Comparison of ENCODE assay signal across 1 cellular context in genomic region chr16:84080378-84080777, GRCh38.
TF ChIP-seq lines count a peak whose summit lies in the region.

No MANE protein-coding gene starts in this region.

TF ChIP-seq in HepG2, 621 proteins besides CTCF, POLR2A, EP300 and RAD21:
- TF ChIP-seq ZNF33B (CRISPR knock-in tag; IDR thresholded peaks at IDR 0.05) (no peak), TFDP1 (CRISPR knock-in tag; IDR thresholded peaks at IDR 0.05; ENCODE audit: borderline replicate concordance) (no peak), ZUFSP (CRISPR knock-in tag; IDR thresholded peaks at IDR 0.05; ENCODE audit: borderline replicate concordance) (no peak), HOMEZ (CRISPR knock-in tag; IDR thresholded peaks at IDR 0.05; ENCODE audit: low read depth) (no peak), ZNF441 (CRISPR knock-in tag; IDR thresholded peaks at IDR 0.05; ENCODE audit: borderline replicate concordance) (no peak), HNF4A (CRISPR knock-in tag; IDR thresholded peaks at IDR 0.05) (no peak), ZNF83 (CRISPR knock-in tag; IDR thresholded peaks at IDR 0.05; ENCODE audit: borderline replicate concordance) (no peak), YY1 (IDR thresholded peaks at IDR 0.05; ENCODE audit: insufficient read depth, insufficient replicate concordance, low read depth, low read length) (no peak), SMARCE1 (IDR thresholded peaks at IDR 0.05; ENCODE audit: borderline replicate concordance) (no peak), ZNF280D (CRISPR knock-in tag; IDR thresholded peaks at IDR 0.05) (no peak), ZNF740 (CRISPR knock-in tag; IDR thresholded peaks at IDR 0.05) (no peak), ZNF326 (CRISPR knock-in tag; IDR thresholded peaks at IDR 0.05; ENCODE audit: borderline replicate concordance) (no peak), PRMT3 (CRISPR knock-in tag; IDR thresholded peaks at IDR 0.05; ENCODE audit: borderline replicate concordance, low read depth) (no peak), REL (CRISPR knock-in tag; conservative IDR thresholded peaks at IDR 0.05) (no peak), CSRNP1 (CRISPR knock-in tag; IDR thresholded peaks at IDR 0.05) (no peak), HNF1B (CRISPR knock-in tag; IDR thresholded peaks at IDR 0.05) (no peak), CREM (IDR thresholded peaks at IDR 0.05) (no peak), CREM (CRISPR knock-in tag; IDR thresholded peaks at IDR 0.05) (no peak)
TF ChIP-seq in HepG2: peak in this region for 0.
